Comparison of ENCODE assay signal across 3 cellular contexts in the genomic region with DNA sequence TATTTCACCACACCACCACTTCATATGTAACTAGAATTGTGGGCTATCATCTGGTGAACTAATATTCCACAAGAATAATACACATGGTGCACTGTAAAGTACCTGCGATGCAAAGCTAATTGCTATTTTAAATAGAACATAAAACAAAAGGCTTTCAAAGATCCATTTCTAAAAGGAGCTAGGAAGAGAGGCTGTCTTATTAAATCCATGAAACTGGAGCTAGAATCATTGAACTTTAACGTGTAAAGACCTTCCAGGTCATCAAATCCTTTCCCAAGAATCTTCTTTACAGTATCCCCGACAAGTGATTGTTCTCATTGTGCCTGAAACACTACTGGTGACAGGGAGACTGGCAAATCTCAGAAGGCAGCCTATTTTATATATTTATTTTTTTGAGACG.
"Had no signal": no experiment of that assay in that cellular context is flagged by ENCODE, and none has a peak within 500 bp of the region (broad histone marks: within the 10 kb centered on the region; RNA-seq: fewer than 3 reads in every experiment).

No MANE protein-coding gene starts in this region.

- DNase-seq: GDM1, GF-D8 had no signal

- ATAC-seq: GM12878 had no signal
